ENCODE assay signal across 31 cellular contexts in the genomic region with DNA sequence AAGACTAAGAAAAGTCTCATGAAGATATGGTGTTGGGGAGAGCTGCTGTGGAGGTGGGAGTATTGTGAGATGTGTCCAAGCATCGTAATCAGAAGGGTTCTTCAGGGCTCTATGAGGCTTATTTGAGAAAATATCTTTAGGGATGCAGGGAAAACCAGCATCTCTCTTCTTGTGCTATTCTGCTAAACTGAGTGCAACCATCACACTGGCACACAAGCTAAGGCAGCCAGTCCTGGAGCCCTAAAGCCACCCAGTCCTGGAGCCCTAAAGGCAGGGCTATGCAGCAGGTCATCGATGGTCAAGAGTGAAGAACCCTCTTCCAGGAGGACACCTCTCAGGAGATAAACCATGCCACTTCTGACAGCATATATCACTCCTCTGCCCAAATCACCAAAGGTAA.
DNase-seq lines count a peak whose midpoint lies in the region; ATAC-seq, FAIRE-seq and TF ChIP-seq lines count a peak whose summit lies in the region.
"Had no signal": no experiment of that assay in that cellular context is flagged by ENCODE, and none has a peak within 500 bp of the region (broad histone marks: within the 10 kb centered on the region; RNA-seq: fewer than 3 reads in every experiment).

No MANE protein-coding gene starts in this region.

- H4K20me1 ChIP-seq in K562 (replicated peaks; ENCODE audit: control insufficient read depth, insufficient read depth, low read length) (no peaks in the 10 kb centered on the region), H1 (replicated peaks in 1 of 2; ENCODE audit: control insufficient read depth in 1 of 2, insufficient read depth in 2 of 2, low read length in 2 of 2) (no peaks in the 10 kb centered on the region)
- H4K20me1 ChIP-seq: BLaER1; BLaER1 treated with 17β-estradiol and CSF1 and Interleukin-3, amounts not matched to agents 10 nM and 100 nM had no signal

- no peak overlapping the region for H2BK15ac ChIP-seq in H1 (ENCODE audit: low read length)

- TF ChIP-seq CTCF in K562 (IDR thresholded peaks at IDR 0.05 in 2 of 3, conservative IDR thresholded peaks at IDR 0.05 in 1 of 3; ENCODE audit: insufficient read depth in 2 of 3, low read depth in 1 of 3, low read length in 3 of 3) (no peak), H1 (IDR thresholded peaks at IDR 0.05; ENCODE audit: control extremely low read depth in 1 of 3, insufficient read depth in 1 of 3, low read depth in 1 of 3, low read length in 3 of 3) (no peak)

- H3K18ac ChIP-seq in H1 (ENCODE audit: extremely low read depth, low read length): no peak overlapping the region

- no peak overlapping the region for H2BK120ac ChIP-seq in H1 (replicated peaks; ENCODE audit: low read depth, low read length)

- no peak overlapping the region for H2BK5ac ChIP-seq in H1 (ENCODE audit: low read depth, low read length)

- no peak for TF ChIP-seq EP300 in K562 (IDR thresholded peaks at IDR 0.05; ENCODE audit: low read length)
- TF ChIP-seq EP300 in H1 (IDR thresholded peaks at IDR 0.05; ENCODE audit: borderline replicate concordance in 1 of 2, low read depth in 2 of 2, low read length in 2 of 2): no peak

- H3K79me1 ChIP-seq in H1 (ENCODE audit: low read depth, low read length): no peaks in the 10 kb centered on the region

- TF ChIP-seq RAD21 in K562 (CRISPR knock-in tag; conservative IDR thresholded peaks at IDR 0.05 in 1 of 2, IDR thresholded peaks at IDR 0.05 in 1 of 2) (no peak), H1 (IDR thresholded peaks at IDR 0.05 in 1 of 2, conservative IDR thresholded peaks at IDR 0.05 in 1 of 2; ENCODE audit: low read depth in 2 of 2, low read length in 2 of 2) (no peak)

- H3K4ac ChIP-seq in H1 (replicated peaks; ENCODE audit: insufficient read length, low read depth, low read length): no peak overlapping the region

- H3K27ac ChIP-seq in K562 (ENCODE audit: extremely low read depth, low read depth, low read length) (no peak overlapping the region), H1 (ENCODE audit: low read depth, low read length) (no peak overlapping the region)
- H3K27ac ChIP-seq: 22Rv1; A549; BLaER1; BLaER1 treated with 17β-estradiol and CSF1 and Interleukin-3, amounts not matched to agents 10 nM and 100 nM; C4-2B had no signal

- H2BK12ac ChIP-seq in H1 (ENCODE audit: low read depth, low read length): no peak overlapping the region

- no peak overlapping the region for H2BK20ac ChIP-seq in H1 (ENCODE audit: low read length)

- no peak overlapping the region for H3K4me3 ChIP-seq in K562
- no peak overlapping the region for H3K4me3 ChIP-seq in H1 (ENCODE audit: extremely low read depth in 1 of 4, insufficient read depth in 2 of 4, low read depth in 3 of 4, low read length in 4 of 4)
- H3K4me3 ChIP-seq: A549; BLaER1; BLaER1 treated with 17β-estradiol and CSF1 and Interleukin-3, amounts not matched to agents 10 nM and 100 nM had no signal

- no peaks in the 10 kb centered on the region for H3K23me2 ChIP-seq in H1 (ENCODE audit: low read depth, low read length)

- no peak overlapping the region for H4K91ac ChIP-seq in H1 (replicated peaks; ENCODE audit: insufficient read length, low read length)

- no peaks in the 10 kb centered on the region for H3K9me3 ChIP-seq in K562 (replicated peaks; ENCODE audit: control insufficient read depth, insufficient read depth, low read depth, low read length)
- no peaks in the 10 kb centered on the region for H3K9me3 ChIP-seq in H1 (ENCODE audit: insufficient read depth in 2 of 2, low read depth in 1 of 2, low read length in 1 of 2)
- H3K9me3 ChIP-seq: BE2C, BLaER1, Caco-2 had no signal

- no peak overlapping the region for H4K8ac ChIP-seq in H1 (ENCODE audit: extremely low read depth, insufficient read depth, low read length)

- BruUV-seq in K562 (replicated peaks; lab: Mats Ljungman, UMichigan): no TSS peak

- H3K4me2 ChIP-seq in K562 (ENCODE audit: insufficient read depth, low read length) (no peak overlapping the region), H1 (ENCODE audit: insufficient read depth in 1 of 2, low read depth in 2 of 2, low read length in 2 of 2) (no peak overlapping the region)
- H3K4me2 ChIP-seq: A549; BLaER1; BLaER1 treated with 17β-estradiol and CSF1 and Interleukin-3, amounts not matched to agents 10 nM and 100 nM had no signal

- TF ChIP-seq POLR2A in K562 (conservative IDR thresholded peaks at IDR 0.05) (no peak), H1 (IDR thresholded peaks at IDR 0.05; ENCODE audit: control extremely low read depth in 1 of 2, low read depth in 2 of 2, low read length in 2 of 2) (no peak)

- intact Hi-C loops in K562 (cut with micrococcal nuclease): no loop called here

- H3K27me3 ChIP-seq in K562 (ENCODE audit: control insufficient read depth in 2 of 2, insufficient read depth in 2 of 2, low read length in 2 of 2): no peaks in the 10 kb centered on the region
- H3K27me3 ChIP-seq in H1 (replicated peaks in 1 of 4; ENCODE audit: control insufficient read depth in 3 of 4, extremely low read depth in 1 of 4, insufficient read depth in 3 of 4, low read length in 3 of 4): no peaks in the 10 kb centered on the region
- H3K27me3 ChIP-seq: BE2C; BLaER1; BLaER1 treated with 17β-estradiol and CSF1 and Interleukin-3, amounts not matched to agents 10 nM and 100 nM had no signal

- H2AK5ac ChIP-seq in H1 (ENCODE audit: low read depth, low read length): no peak overlapping the region

- no peak overlapping the region for H3K9ac ChIP-seq in K562 (ENCODE audit: insufficient read depth in 1 of 2, low read depth in 2 of 2, low read length in 2 of 2)
- H3K9ac ChIP-seq in H1 (replicated peaks in 1 of 4; ENCODE audit: extremely low read depth in 1 of 4, low read depth in 3 of 4, low read length in 3 of 4): no peak overlapping the region
- H3K9ac ChIP-seq: BLaER1; BLaER1 treated with 17β-estradiol and CSF1 and Interleukin-3, amounts not matched to agents 10 nM and 100 nM had no signal

- H4K5ac ChIP-seq in H1 (ENCODE audit: insufficient read length, low read depth, low read length): no peak overlapping the region

- FAIRE-seq in K562 (lab: Jason Lieb, UNC) (no peak), H1 (lab: Jason Lieb, UNC) (no peak), GM19239 (lab: Jason Lieb, UNC) (no peak)
- FAIRE-seq: A204.1, A549, D721Med had no signal

- no peak overlapping the region for H3K14ac ChIP-seq in H1 (ENCODE audit: insufficient read length)

- peak; percentile 33; the same call in 1 of the 3 replicates for ATAC-seq in K562
- ATAC-seq: A549; CD8-positive, alpha-beta T cell had no signal

- no peaks in the 10 kb centered on the region for H3K36me3 ChIP-seq in K562 (ENCODE audit: control insufficient read depth, insufficient read depth, low read length)
- no peaks in the 10 kb centered on the region for H3K36me3 ChIP-seq in H1 (ENCODE audit: control insufficient read depth in 2 of 4, insufficient read depth in 4 of 4, low read length in 3 of 4)
- H3K36me3 ChIP-seq: BE2C; BLaER1; BLaER1 treated with 17β-estradiol and CSF1 and Interleukin-3, amounts not matched to agents 10 nM and 100 nM had no signal

- in situ Hi-C loops in K562 (cut with MboI): no loop called here

- CTCF ChIA-PET in K562 (lab: Yijun Ruan, JAX; ENCODE audit: low intra/inter-chr PET ratio) (no interaction called here), H1 (lab: Charles Lee; ENCODE audit: partially characterized antibody) (no interaction called here)

- H3K9me1 ChIP-seq in K562 (ENCODE audit: control insufficient read depth, insufficient read depth, low read length): no peaks in the 10 kb centered on the region

- WGBS in K562 (ENCODE audit: insufficient coverage, low coverage, missing lambda C conversion rate): 1% methylated on average over 2 of the region's 2 CpGs
- 89% methylated on average over 2 of the region's 2 CpGs; no CpG with 5 or more reads in 1 of the 2 experiments for WGBS in H1 (ENCODE audit: extremely low coverage in 1 of 2, insufficient coverage in 1 of 2, insufficient read length in 1 of 2, insufficient replicate concordance in 2 of 2, low coverage in 1 of 2, low lambda C conversion rate in 2 of 2, missing lambda C conversion rate in 1 of 2), 2 experiments

- H3K4me1 ChIP-seq in K562 (replicated peaks in 1 of 2; ENCODE audit: control insufficient read depth in 2 of 2, insufficient read depth in 2 of 2, low read length in 2 of 2) (no peaks in the 10 kb centered on the region), H1 (replicated peaks in 1 of 4; ENCODE audit: control insufficient read depth in 3 of 4, insufficient read depth in 4 of 4, low read length in 3 of 4) (no peaks in the 10 kb centered on the region)
- H3K4me1 ChIP-seq: A549; BE2C; BLaER1; BLaER1 treated with 17β-estradiol and CSF1 and Interleukin-3, amounts not matched to agents 10 nM and 100 nM; Caco-2 had no signal

- no peak overlapping the region for H3K56ac ChIP-seq in H1 (replicated peaks; ENCODE audit: insufficient read length, low read depth, low read length)

- DNase-seq in K562 (ENCODE audit: extremely low read depth in 1 of 4, low spot score in 3 of 4) (no peak), H1 (ENCODE audit: low read depth in 1 of 2, low spot score in 2 of 2) (no peak), NCI-H187 (lab: John Stamatoyannopoulos, UW) (no peak), GM19239 (ENCODE audit: insufficient read length, low spot score) (no peak)
- DNase-seq: 8988T; ACHN; AML-193; BE2C; C1 segment of cervical spinal cord; Caco-2; Calu3; CD4-positive, alpha-beta memory T cell; CD4-positive, alpha-beta T cell; CD4-positive, CD25-positive, alpha-beta regulatory T cell; CD8-positive, alpha-beta memory T cell; CD8-positive, alpha-beta T cell; COR-L47; DMS 273 treated with DMSO at 0.1 percent for 48 hours; DMS153; DMS53; DMS79; DMS79 treated with DMSO at 0.1 percent for 48 hours; DND-41; EL had no signal

- POLR2A ChIA-PET in K562 (lab: Yijun Ruan, JAX): interaction anchor here (1.9 kb wide), 1 partner anchor 20 kb away, joined by 4 read pairs; no protein-coding TSS in a partner anchor
- POLR2A ChIA-PET in H1 (lab: Charles Lee; ENCODE audit: partially characterized antibody): no interaction called here

- H3K79me2 ChIP-seq in K562 (ENCODE audit: control insufficient read depth, insufficient read depth, low read length): no peaks in the 10 kb centered on the region
- H3K79me2 ChIP-seq in H1 (ENCODE audit: control insufficient read depth in 1 of 2, insufficient read depth in 2 of 2, low read length in 2 of 2): no peaks in the 10 kb centered on the region

- no peak overlapping the region for H2AFZ ChIP-seq in K562 (ENCODE audit: low read depth, low read length)
- 0 out of 2 replicates have a peak overlapping the region, but pooled peaks have one; percentile 15 for H2AFZ ChIP-seq in H1 (ENCODE audit: low read length)

- no peak overlapping the region for H3K23ac ChIP-seq in H1 (ENCODE audit: insufficient read length)

TF ChIP-seq in K562, 482 proteins besides CTCF, POLR2A, EP300 and RAD21 (continues in another document):
- TF ChIP-seq CEBPG (CRISPR knock-in tag; IDR thresholded peaks at IDR 0.05) (no peak), CEBPG (tag; conservative IDR thresholded peaks at IDR 0.05 in 1 of 2, IDR thresholded peaks at IDR 0.05 in 1 of 2) (no peak), FOXP1 (CRISPR knock-in tag; IDR thresholded peaks at IDR 0.05) (no peak)

TF ChIP-seq in H1, 55 proteins besides CTCF, POLR2A, EP300 and RAD21 (continues in another document):
- TF ChIP-seq RNF2 (IDR thresholded peaks at IDR 0.05; ENCODE audit: borderline replicate concordance, low read depth, low read length, missing control alignments, poor library complexity, severe bottlenecking) (no peak), TBP (IDR thresholded peaks at IDR 0.05; ENCODE audit: low read depth, low read length) (no peak), TEAD4 (IDR thresholded peaks at IDR 0.05; ENCODE audit: low read depth, low read length) (no peak)
